1 cellular context compared by ENCODE assay signal in the genomic region with DNA sequence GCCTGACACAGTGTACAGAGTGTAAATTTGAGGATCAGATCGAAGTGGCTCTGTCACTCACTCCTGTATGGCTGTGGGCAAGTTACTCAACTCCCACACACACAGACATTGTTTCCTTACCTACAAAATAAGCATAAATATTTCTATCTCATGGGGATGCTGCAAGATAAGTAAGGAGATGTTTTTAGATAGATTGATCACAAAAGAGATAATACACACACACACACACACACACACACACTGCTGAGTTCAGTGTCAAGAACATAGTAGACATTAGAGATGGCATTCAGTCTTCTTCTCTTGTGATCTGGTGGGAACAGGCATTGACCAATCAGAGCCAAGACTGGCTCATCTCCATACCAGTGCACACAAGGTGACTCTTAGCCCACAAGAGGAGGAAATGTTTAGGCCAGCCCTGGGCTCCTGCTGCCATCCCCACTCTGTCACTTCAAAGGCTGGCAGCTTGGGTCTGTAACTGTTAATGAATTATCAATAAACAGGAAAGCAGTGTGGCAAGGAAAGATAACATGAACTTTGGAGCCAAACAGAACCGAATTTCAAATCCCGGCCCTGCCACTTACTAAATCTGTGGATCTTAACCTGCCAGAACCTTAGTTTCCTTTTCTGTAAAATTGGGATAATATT.
TF ChIP-seq lines count a peak whose summit lies in the region.

No MANE protein-coding gene starts in this region.

TF ChIP-seq in HepG2, 621 proteins besides CTCF, POLR2A, EP300 and RAD21 (continued from another document and continues in another):
- TF ChIP-seq, protein P1, sequence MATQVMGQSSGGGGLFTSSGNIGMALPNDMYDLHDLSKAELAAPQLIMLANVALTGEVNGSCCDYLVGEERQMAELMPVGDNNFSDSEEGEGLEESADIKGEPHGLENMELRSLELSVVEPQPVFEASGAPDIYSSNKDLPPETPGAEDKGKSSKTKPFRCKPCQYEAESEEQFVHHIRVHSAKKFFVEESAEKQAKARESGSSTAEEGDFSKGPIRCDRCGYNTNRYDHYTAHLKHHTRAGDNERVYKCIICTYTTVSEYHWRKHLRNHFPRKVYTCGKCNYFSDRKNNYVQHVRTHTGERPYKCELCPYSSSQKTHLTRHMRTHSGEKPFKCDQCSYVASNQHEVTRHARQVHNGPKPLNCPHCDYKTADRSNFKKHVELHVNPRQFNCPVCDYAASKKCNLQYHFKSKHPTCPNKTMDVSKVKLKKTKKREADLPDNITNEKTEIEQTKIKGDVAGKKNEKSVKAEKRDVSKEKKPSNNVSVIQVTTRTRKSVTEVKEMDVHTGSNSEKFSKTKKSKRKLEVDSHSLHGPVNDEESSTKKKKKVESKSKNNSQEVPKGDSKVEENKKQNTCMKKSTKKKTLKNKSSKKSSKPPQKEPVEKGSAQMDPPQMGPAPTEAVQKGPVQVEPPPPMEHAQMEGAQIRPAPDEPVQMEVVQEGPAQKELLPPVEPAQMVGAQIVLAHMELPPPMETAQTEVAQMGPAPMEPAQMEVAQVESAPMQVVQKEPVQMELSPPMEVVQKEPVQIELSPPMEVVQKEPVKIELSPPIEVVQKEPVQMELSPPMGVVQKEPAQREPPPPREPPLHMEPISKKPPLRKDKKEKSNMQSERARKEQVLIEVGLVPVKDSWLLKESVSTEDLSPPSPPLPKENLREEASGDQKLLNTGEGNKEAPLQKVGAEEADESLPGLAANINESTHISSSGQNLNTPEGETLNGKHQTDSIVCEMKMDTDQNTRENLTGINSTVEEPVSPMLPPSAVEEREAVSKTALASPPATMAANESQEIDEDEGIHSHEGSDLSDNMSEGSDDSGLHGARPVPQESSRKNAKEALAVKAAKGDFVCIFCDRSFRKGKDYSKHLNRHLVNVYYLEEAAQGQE (IDR thresholded peaks at IDR 0.05; ENCODE audit: borderline replicate concordance in 1 of 2, low read depth in 1 of 2, low read length in 2 of 2), result peak in 1 of 2 experiments; percentile 76; a peak in 1 of 4 replicates
- TF ChIP-seq MEIS1 (CRISPR knock-in tag; IDR thresholded peaks at IDR 0.05; ENCODE audit: borderline replicate concordance), result peak; percentile 93
- TF ChIP-seq GATA4 (IDR thresholded peaks at IDR 0.05; ENCODE audit: borderline replicate concordance, low read depth), result peak; percentile 94; the same call in 1 of the 2 replicates
- peak; percentile 52; the same call in 1 of the 2 replicates for TF ChIP-seq MAX (IDR thresholded peaks at IDR 0.05)
- TF ChIP-seq ZNF563 (CRISPR knock-in tag; IDR thresholded peaks at IDR 0.05), result 0 out of 2 replicates have a peak, but pooled peaks have one; percentile 53
- peak; percentile 93 for TF ChIP-seq DRAP1 (CRISPR knock-in tag; IDR thresholded peaks at IDR 0.05)
- TF ChIP-seq ZNF670 (CRISPR knock-in tag; IDR thresholded peaks at IDR 0.05; ENCODE audit: borderline replicate concordance), result peak; percentile 82
- TF ChIP-seq MAZ (IDR thresholded peaks at IDR 0.05; ENCODE audit: borderline replicate concordance, low read depth, low read length), result no peak
- peak; percentile 45; the same call in 1 of the 2 replicates for TF ChIP-seq MAZ (CRISPR knock-in tag; IDR thresholded peaks at IDR 0.05; ENCODE audit: low read depth)
- no peak for TF ChIP-seq ZNF569 (CRISPR knock-in tag; IDR thresholded peaks at IDR 0.05; ENCODE audit: borderline replicate concordance)
- TF ChIP-seq ZNF879 (CRISPR knock-in tag; IDR thresholded peaks at IDR 0.05), result no peak
- TF ChIP-seq ZUFSP (CRISPR knock-in tag; IDR thresholded peaks at IDR 0.05; ENCODE audit: borderline replicate concordance), result no peak
- peak; percentile 95 for TF ChIP-seq ZNF18 (CRISPR knock-in tag; IDR thresholded peaks at IDR 0.05; ENCODE audit: insufficient replicate concordance)
- peak; percentile 91 for TF ChIP-seq RARA (CRISPR knock-in tag; IDR thresholded peaks at IDR 0.05)
- TF ChIP-seq, protein P2, sequence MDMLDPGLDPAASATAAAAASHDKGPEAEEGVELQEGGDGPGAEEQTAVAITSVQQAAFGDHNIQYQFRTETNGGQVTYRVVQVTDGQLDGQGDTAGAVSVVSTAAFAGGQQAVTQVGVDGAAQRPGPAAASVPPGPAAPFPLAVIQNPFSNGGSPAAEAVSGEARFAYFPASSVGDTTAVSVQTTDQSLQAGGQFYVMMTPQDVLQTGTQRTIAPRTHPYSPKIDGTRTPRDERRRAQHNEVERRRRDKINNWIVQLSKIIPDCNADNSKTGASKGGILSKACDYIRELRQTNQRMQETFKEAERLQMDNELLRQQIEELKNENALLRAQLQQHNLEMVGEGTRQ (IDR thresholded peaks at IDR 0.05; ENCODE audit: low read depth, low read length), result no peak
- TF ChIP-seq, protein P2 (CRISPR knock-in tag; IDR thresholded peaks at IDR 0.05; ENCODE audit: borderline replicate concordance), result no peak
- TF ChIP-seq TARDBP (CRISPR knock-in tag; IDR thresholded peaks at IDR 0.05), result peak; percentile 95
- TF ChIP-seq KDM1A (CRISPR knock-in tag; IDR thresholded peaks at IDR 0.05), result 0 out of 2 replicates have a peak, but pooled peaks have one; percentile 27
- TF ChIP-seq FOXA3 (CRISPR knock-in tag; IDR thresholded peaks at IDR 0.05), result peak; percentile 94
- no peak for TF ChIP-seq ZNF549 (CRISPR knock-in tag; IDR thresholded peaks at IDR 0.05)
- TF ChIP-seq PBX3 (CRISPR knock-in tag; IDR thresholded peaks at IDR 0.05; ENCODE audit: borderline replicate concordance), result no peak
- no peak; the same call in 1 of the 2 replicates for TF ChIP-seq KLF11 (CRISPR knock-in tag; IDR thresholded peaks at IDR 0.05)
- peak; percentile 74 for TF ChIP-seq ZNF878 (CRISPR knock-in tag; IDR thresholded peaks at IDR 0.05)
- peak; percentile 70 for TF ChIP-seq ZKSCAN5 (CRISPR knock-in tag; IDR thresholded peaks at IDR 0.05)
- TF ChIP-seq SRSF4 (IDR thresholded peaks at IDR 0.05; ENCODE audit: low read depth, low read length, poor library complexity, severe bottlenecking), result no peak
- no peak for TF ChIP-seq ZNF891 (CRISPR knock-in tag; IDR thresholded peaks at IDR 0.05)
- peak; percentile 86 for TF ChIP-seq SP5 (CRISPR knock-in tag; IDR thresholded peaks at IDR 0.05; ENCODE audit: borderline replicate concordance, low read depth)
- no peak for TF ChIP-seq GTF2F1 (IDR thresholded peaks at IDR 0.05; ENCODE audit: low read length)
- peak; percentile 61 for TF ChIP-seq CBFB (CRISPR knock-in tag; IDR thresholded peaks at IDR 0.05)
- peak; percentile 76 for TF ChIP-seq RERE (CRISPR knock-in tag; IDR thresholded peaks at IDR 0.05; ENCODE audit: low read depth)
- TF ChIP-seq KLF16 (CRISPR knock-in tag; IDR thresholded peaks at IDR 0.05), result peak in 1 of 2 experiments; percentile 77; a peak in 2 of 4 replicates
- TF ChIP-seq ZNF430 (CRISPR knock-in tag; IDR thresholded peaks at IDR 0.05), result peak; percentile 97
- TF ChIP-seq MIER2 (CRISPR knock-in tag; IDR thresholded peaks at IDR 0.05), result peak; percentile 78; the same call in 1 of the 2 replicates
- TF ChIP-seq KLF6 (CRISPR knock-in tag; IDR thresholded peaks at IDR 0.05), result peak; percentile 92
- TF ChIP-seq TRIM24 (CRISPR knock-in tag; IDR thresholded peaks at IDR 0.05), result peak; percentile 46; the same call in 1 of the 2 replicates
- peak; percentile 80; the same call in 1 of the 2 replicates for TF ChIP-seq ZNF788 (CRISPR knock-in tag; IDR thresholded peaks at IDR 0.05; ENCODE audit: borderline replicate concordance)
